In genomic region chr6:11217360-11218076, GRCh38 we compare ENCODE assay signal across 9 cellular contexts. TPM values are rescaled to one million over a fixed set of nuclear protein-coding genes. Genes with fewer than 3 reads are reported as not detected.
DNase-seq lines count a peak whose midpoint lies in the region; ATAC-seq, FAIRE-seq and TF ChIP-seq lines count a peak whose summit lies in the region.
"Had no signal": no experiment of that assay in that cellular context is flagged by ENCODE, and none has a peak within 500 bp of the region (broad histone marks: within the 10 kb centered on the region; RNA-seq: fewer than 3 reads in every experiment).

No MANE protein-coding gene starts in this region.

- H3K27ac ChIP-seq in endothelial cell of umbilical vein (ENCODE audit: insufficient read depth, low read depth, low read length) (peak overlapping the region; percentile 91), vagina (no peak overlapping the region)
- H3K27ac ChIP-seq: WERI-Rb-1 had no signal

- intact Hi-C loops in endothelial cell of umbilical vein (cut with micrococcal nuclease) (loop anchor here (1.0 to 10.0 kb wide), 8 partner anchors 10 to 1367 kb away; partner anchors contain the start of genes HIVEP1 and SMIM13), vagina (cut with DNase I) (no loop called here)

- H3K9me1 ChIP-seq in endothelial cell of umbilical vein (replicated peaks; ENCODE audit: control insufficient read depth, extremely low read depth, insufficient read depth, low read length) = no peaks in the 10 kb centered on the region

- no peaks in the 10 kb centered on the region for H3K27me3 ChIP-seq in endothelial cell of umbilical vein (ENCODE audit: control insufficient read depth in 2 of 2, insufficient read depth in 2 of 2, low read length in 2 of 2)
- no peaks in the 10 kb centered on the region for H3K27me3 ChIP-seq in vagina

- dilution Hi-C loops in endothelial cell of umbilical vein (cut with MboI; ENCODE audit: extremely low pct_ligation_motif_present, low sequenced_read_pairs) = no loop called here

- CTCF ChIA-PET in endothelial cell of umbilical vein (lab: Charles Lee) = interaction anchor here (0.7 to 1.5 kb wide), 6 partner anchors 10 to 278 kb away, joined by 3 to 6 read pairs (median 4); partner anchors contain the start of gene NEDD9

- peaks cover 68% of the 10 kb centered on the region for H3K79me2 ChIP-seq in endothelial cell of umbilical vein (ENCODE audit: control insufficient read depth, insufficient read depth, low read length)

- peaks cover 96% of the 10 kb centered on the region for H3K4me1 ChIP-seq in endothelial cell of umbilical vein (ENCODE audit: control insufficient read depth, extremely low read depth, insufficient read depth, low read length)
- H3K4me1 ChIP-seq in vagina = peaks cover 66% of the 10 kb centered on the region

- H3K4me2 ChIP-seq in endothelial cell of umbilical vein (ENCODE audit: insufficient read depth, low read length) = peak overlapping the region; percentile 37

- H3K9me3 ChIP-seq in endothelial cell of umbilical vein (replicated peaks; ENCODE audit: control insufficient read depth, insufficient read depth, low read length) (no peaks in the 10 kb centered on the region), vagina (no peaks in the 10 kb centered on the region)

- POLR2A ChIA-PET in endothelial cell of umbilical vein (lab: Charles Lee) = no interaction called here

- no peak overlapping the region for H3K4me3 ChIP-seq in endothelial cell of umbilical vein (replicated peaks in 1 of 3; ENCODE audit: insufficient read depth in 1 of 3, low read depth in 1 of 3, low read length in 3 of 3)
- no peak overlapping the region for H3K4me3 ChIP-seq in vagina

- no peak overlapping the region for H2AFZ ChIP-seq in endothelial cell of umbilical vein (ENCODE audit: low read depth, low read length)

- H3K9ac ChIP-seq in endothelial cell of umbilical vein (replicated peaks; ENCODE audit: extremely low read depth, insufficient read depth, low read length) = peak overlapping the region; percentile 77

- no TSS peak for BruUV-seq in endothelial cell of umbilical vein (replicated peaks; lab: Mats Ljungman, UMichigan)

- no peak for TF ChIP-seq CTCF in endothelial cell of umbilical vein (IDR thresholded peaks at IDR 0.05; ENCODE audit: extremely low read depth in 1 of 2, insufficient read depth in 1 of 2, low read depth in 1 of 2, low read length in 2 of 2)
- no peak for TF ChIP-seq CTCF in vagina (IDR thresholded peaks at IDR 0.05)

- no peaks in the 10 kb centered on the region for H4K20me1 ChIP-seq in endothelial cell of umbilical vein (replicated peaks; ENCODE audit: control insufficient read depth, extremely low read depth, insufficient read depth, low read length)

- DNase-seq in endothelial cell of umbilical vein (ENCODE audit: low read depth, low spot score) (peak; percentile 55), renal cortical epithelial cell (ENCODE audit: low read depth) (peak; percentile 89), vagina (ENCODE audit: extremely low spot score in 2 of 2) (no peak)
- DNase-seq in stimulated activated CD4-positive, alpha-beta T cell treated with anti-CD3 and anti-CD28 coated beads, Interleukin-15, amount 100 ng/mL, for 24 hours = no peak
- DNase-seq: WERI-Rb-1 had no signal

- ATAC-seq in GM18870 (IDR thresholded peaks at IDR 0.05; ENCODE audit: unreplicated experiment) = peak; percentile 37
- ATAC-seq in HG03378 (IDR thresholded peaks at IDR 0.05; ENCODE audit: unreplicated experiment) = peak; percentile 50
- no peak for ATAC-seq in HG03025 (IDR thresholded peaks at IDR 0.05; ENCODE audit: low FRiP score, unreplicated experiment)
- no peak for ATAC-seq in GM21723 (IDR thresholded peaks at IDR 0.05; ENCODE audit: unreplicated experiment)

- peaks cover 0 to 4% of the 10 kb centered on the region in 2 experiments for H3K36me3 ChIP-seq in endothelial cell of umbilical vein (ENCODE audit: control insufficient read depth in 2 of 2, extremely low read depth in 1 of 2, insufficient read depth in 2 of 2, low read length in 2 of 2)
- H3K36me3 ChIP-seq in vagina = no peaks in the 10 kb centered on the region
- H3K36me3 ChIP-seq: WERI-Rb-1 had no signal

- TF ChIP-seq POLR2A in endothelial cell of umbilical vein (IDR thresholded peaks at IDR 0.05; ENCODE audit: low read depth, low read length) (no peak), vagina (IDR thresholded peaks at IDR 0.05) (no peak)

- peak; percentile 87 for FAIRE-seq in endothelial cell of umbilical vein (lab: Jason Lieb, UNC)

TF ChIP-seq in endothelial cell of umbilical vein, 7 proteins besides CTCF, POLR2A, EP300 and RAD21:
- TF ChIP-seq EZH2 (IDR thresholded peaks at IDR 0.05; ENCODE audit: borderline replicate concordance, low read depth, low read length, severe bottlenecking) = no peak
- no peak for TF ChIP-seq GATA2 (IDR thresholded peaks at IDR 0.05; ENCODE audit: insufficient read depth, insufficient read length, low read depth, low read length)
- TF ChIP-seq FOS (IDR thresholded peaks at IDR 0.05; ENCODE audit: borderline replicate concordance, insufficient read depth, low read length) = no peak
- TF ChIP-seq JUN (IDR thresholded peaks at IDR 0.05; ENCODE audit: borderline replicate concordance, insufficient read depth, insufficient read length, low read depth) = no peak
- no peak for TF ChIP-seq MAX (IDR thresholded peaks at IDR 0.05; ENCODE audit: insufficient read depth, insufficient read length)
- no peak for TF ChIP-seq MYC (IDR thresholded peaks at IDR 0.05; ENCODE audit: low read depth, low read length)
- no peak for TF ChIP-seq POLR2AphosphoS5 (IDR thresholded peaks at IDR 0.05; ENCODE audit: insufficient read depth, low read depth, low read length)
TF ChIP-seq in endothelial cell of umbilical vein: peak in this region for 0.

RNA-seq across cellular contexts. Expression of gene NEDD9, which starts 14.9 kb away (rescaled TPM):
- total RNA-seq in endothelial cell of umbilical vein = 55.2 and 73.0 TPM in 2 replicates
- 61.0 and 69.8 TPM in 2 replicates for polyA plus RNA-seq in endothelial cell of umbilical vein
- polyA plus RNA-seq in endothelial cell of umbilical vein (2011; cell fraction: cytosol; rRNA removed) = 50.2 and 54.6 TPM in 2 replicates
- 129 and 134 TPM in 2 replicates for polyA plus RNA-seq in endothelial cell of umbilical vein (2011; cell fraction: nucleus; rRNA removed)
- polyA plus RNA-seq in endothelial cell of umbilical vein (2012) = 41.1 and 43.9 TPM in 2 replicates
- polyA minus RNA-seq in endothelial cell of umbilical vein = 132 and 144 TPM in 2 replicates
- 3.8 TPM for polyA minus RNA-seq in endothelial cell of umbilical vein (2011; cell fraction: cytosol; rRNA and poly(A)+ RNA removed)
- 133 and 155 TPM in 2 replicates for polyA minus RNA-seq in endothelial cell of umbilical vein (2011; cell fraction: nucleus; rRNA and poly(A)+ RNA removed)
- total RNA-seq in renal cortical epithelial cell = 86.7 and 131 TPM in 2 replicates
- total RNA-seq in vagina = 45.4 TPM

Comparison
In these comparisons a context has a peak if more than half of its experiments do, and no peak if none do; other contexts are left out.
1. ATAC-seq: peak in GM18870 (single experiment) and HG03378 (single experiment); none in HG03025 (single experiment) and GM21723 (single experiment).
2. DNase-seq: peak in endothelial cell of umbilical vein (single experiment) and renal cortical epithelial cell (single experiment); none in stimulated activated CD4-positive, alpha-beta T cell treated with anti-CD3 and anti-CD28 coated beads, Interleukin-15, amount 100 ng/mL, for 24 hours (single experiment) and vagina (0 of 2).